In the genomic region with DNA sequence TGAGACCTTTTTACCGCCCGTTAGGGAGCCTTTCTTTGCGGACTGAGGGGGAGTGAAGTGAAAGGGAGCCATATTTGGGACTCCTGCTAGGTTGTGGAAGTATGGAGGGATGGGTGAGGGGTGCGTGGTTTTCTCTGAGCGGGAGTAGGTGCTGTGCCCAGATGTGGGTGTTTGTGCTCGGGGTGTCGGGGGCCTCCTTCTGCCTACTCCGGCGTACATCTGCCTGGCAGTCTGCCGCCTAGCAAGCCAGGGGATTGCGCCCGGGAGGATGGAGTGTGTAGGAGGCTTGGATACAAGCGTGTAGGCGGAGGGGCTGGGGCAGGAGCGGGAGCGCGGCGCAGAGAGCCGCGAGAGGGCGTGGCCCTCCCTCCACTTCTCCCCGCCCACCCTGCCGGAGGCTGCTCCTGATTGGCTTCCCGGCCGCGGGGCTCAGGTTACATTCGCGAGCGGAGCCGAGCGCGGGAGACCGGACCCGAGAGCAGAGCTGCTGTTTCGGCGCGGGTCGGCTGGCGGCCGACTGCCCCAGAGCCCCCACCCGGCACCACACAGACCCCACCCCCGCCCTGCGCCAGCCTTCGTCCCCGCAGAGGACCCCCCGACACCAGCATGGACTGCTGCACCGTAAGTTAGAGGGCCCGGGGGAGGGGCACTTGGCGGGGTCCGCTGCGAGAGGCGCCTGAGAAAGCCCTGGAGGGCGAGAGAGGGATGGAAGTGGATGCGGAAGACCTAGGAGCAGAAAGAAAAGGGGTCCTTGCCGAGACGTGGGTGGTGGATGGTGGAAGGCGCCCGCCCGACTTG, we compare ENCODE assay signal across 8 cellular contexts. TPM values are rescaled to one million over a fixed set of nuclear protein-coding genes. Genes with fewer than 3 reads are reported as not detected.
DNase-seq lines count a peak whose midpoint lies in the region; ATAC-seq and TF ChIP-seq lines count a peak whose summit lies in the region.

A gene (plus strand): TSS at position 464 of the 798 bp plus-strand sequence. CDS start 143 bp downstream, at position 607.

- H3K36me3 Mint-ChIP-seq in activated CD4-positive, alpha-beta memory T cell treated with anti-CD3 and anti-CD28 coated beads, Interleukin-2, amount 10 ng/mL, durations not matched to agents 7 days and 5 days (ENCODE audit: low read depth): no peaks in the 10 kb centered on the region

- H3K27ac Mint-ChIP-seq in activated CD4-positive, alpha-beta memory T cell treated with anti-CD3 and anti-CD28 coated beads, Interleukin-2, amount 10 ng/mL, durations not matched to agents 7 days and 5 days: no peak within 1 kb of the TSS

- peak; percentile 90 for DNase-seq in CD1c-positive myeloid dendritic cell (ENCODE audit: extremely low spot score)
- peak; percentile 74 for DNase-seq in NCI-H748 treated with DMSO at 0.1 percent for 48 hours (lab: John Stamatoyannopoulos, UW)
- peak; percentile 86 for DNase-seq in activated CD4-positive, alpha-beta memory T cell treated with anti-CD3 and anti-CD28 coated beads, Interleukin-2, amount 10 ng/mL, durations not matched to agents 7 days and 5 days
- peak; percentile 91 for DNase-seq in lung (ENCODE audit: low spot score)
- DNase-seq in stimulated activated CD4-positive, alpha-beta T cell treated with anti-CD3 and anti-CD28 coated beads, TNF-alpha, amount 100 ng/mL, for 24 hours (ENCODE audit: low read depth in 3 of 3): peak; percentile 67 to 86 (median 68)

- H3K27me3 ChIP-seq in ectodermal cell (ENCODE audit: control insufficient read depth, insufficient read depth, low read length, poor library complexity, severe bottlenecking) (peaks cover 80% of the 10 kb centered on the region), lung (ENCODE audit: control insufficient read depth, insufficient read depth) (no peaks in the 10 kb centered on the region)

- H3K4me1 Mint-ChIP-seq in activated CD4-positive, alpha-beta memory T cell treated with anti-CD3 and anti-CD28 coated beads, Interleukin-2, amount 10 ng/mL, durations not matched to agents 7 days and 5 days: peaks cover 14% of the 10 kb centered on the region

- peak; percentile 96 for ATAC-seq in GM19438 (IDR thresholded peaks at IDR 0.05; ENCODE audit: low read depth, unreplicated experiment)
- peak; percentile 97 for ATAC-seq in HG03558 (IDR thresholded peaks at IDR 0.05; ENCODE audit: extremely low read depth, unreplicated experiment)
- peak; percentile 99 for ATAC-seq in lung (ENCODE audit: insufficient read depth, low FRiP score)

- no peaks in the 10 kb centered on the region for H3K9me3 Mint-ChIP-seq in activated CD4-positive, alpha-beta memory T cell treated with anti-CD3 and anti-CD28 coated beads, Interleukin-2, amount 10 ng/mL, durations not matched to agents 7 days and 5 days

- H3K27ac ChIP-seq in ectodermal cell (ENCODE audit: insufficient read depth, low read depth, low read length, poor library complexity, severe bottlenecking) (no peak within 1 kb of the TSS), lung (ENCODE audit: low read depth in 1 of 2, low read length in 1 of 2) (peak within 1 kb of the TSS in 1 of 2 donors; percentile 29)

- H3K36me3 ChIP-seq in ectodermal cell (ENCODE audit: control insufficient read depth, insufficient read depth, low read length) (no peaks in the 10 kb centered on the region), lung (ENCODE audit: control insufficient read depth in 2 of 2, insufficient read depth in 2 of 2, low read length in 2 of 2) (no peaks in the 10 kb centered on the region)

- H3K9me3 ChIP-seq in ectodermal cell (ENCODE audit: control insufficient read depth, low read length): no peaks in the 10 kb centered on the region
- H3K9me3 ChIP-seq in lung (ENCODE audit: control insufficient read depth in 2 of 2, insufficient read depth in 1 of 2, low read length in 1 of 2): no peaks in the 10 kb centered on the region

- H3K4me1 ChIP-seq in ectodermal cell (ENCODE audit: control insufficient read depth, insufficient read depth, low read length) (peaks cover 22% of the 10 kb centered on the region), lung (ENCODE audit: control insufficient read depth in 2 of 2, insufficient read depth in 2 of 2, low read length in 2 of 2) (peaks cover 1 to 3% of the 10 kb centered on the region in 2 donors)

- peak within 1 kb of the TSS; percentile 77 for H3K4me3 Mint-ChIP-seq in activated CD4-positive, alpha-beta memory T cell treated with anti-CD3 and anti-CD28 coated beads, Interleukin-2, amount 10 ng/mL, durations not matched to agents 7 days and 5 days

- POLR2A ChIA-PET in activated CD4-positive, alpha-beta memory T cell treated with anti-CD3 and anti-CD28 coated beads, Interleukin-2, amount 10 ng/mL, durations not matched to agents 7 days and 5 days (lab: Charles Lee): interaction anchor here (0.9 to 2.8 kb wide), 3 partner anchors 16 to 66 kb away, joined by 3 to 11 read pairs (median 6); a partner anchor contains a TSS

- TF ChIP-seq CTCF in lung (IDR thresholded peaks at IDR 0.05; ENCODE audit: control extremely low read depth, extremely low read depth): no peak

- 1 to 2% methylated on average over 59 of the region's 59 CpGs for WGBS in ectodermal cell, 2 experiments
- WGBS in lung, 2 donors: 2 to 4% methylated on average over 54 to 59 of the region's 59 CpGs

- peak within 1 kb of the TSS; percentile 53 for H3K4me3 ChIP-seq in ectodermal cell (ENCODE audit: insufficient read depth, low read depth, low read length)
- H3K4me3 ChIP-seq in lung: peak within 1 kb of the TSS; percentile 53

- H3K27me3 Mint-ChIP-seq in activated CD4-positive, alpha-beta memory T cell treated with anti-CD3 and anti-CD28 coated beads, Interleukin-2, amount 10 ng/mL, durations not matched to agents 7 days and 5 days: peaks cover 35% of the 10 kb centered on the region

- CTCF ChIA-PET in activated CD4-positive, alpha-beta memory T cell treated with anti-CD3 and anti-CD28 coated beads, Interleukin-2, amount 10 ng/mL, durations not matched to agents 7 days and 5 days (lab: Charles Lee): interaction anchor here (0.6 to 1.8 kb wide), 7 partner anchors 11 to 1590 kb away, joined by 3 to 6 read pairs (median 4); no protein-coding TSS in a partner anchor

RNA-seq across cellular contexts. Expression of the gene that starts here (rescaled TPM):
- 1 to 10 TPM; 7.3 to 8.4 TPM for total RNA-seq in activated CD4-positive, alpha-beta memory T cell treated with anti-CD3 and anti-CD28 coated beads, Interleukin-2, amount 10 ng/mL, durations not matched to agents 7 days and 5 days
- 24.9 TPM for polyA plus RNA-seq in ectodermal cell (2013, experiment 1 of 4)
- polyA plus RNA-seq in ectodermal cell (2013, experiment 2 of 4): 18.2 TPM
- polyA plus RNA-seq in ectodermal cell (2013, experiment 3 of 4): 18.8 TPM
- polyA plus RNA-seq in ectodermal cell (2013, experiment 4 of 4): 20.1 TPM
- total RNA-seq in lung: 100 to 1,000 TPM in 1 of 2 donors, 10 to 100 TPM in 1; 27.2 to 117 TPM
- polyA plus RNA-seq in lung: 100 to 1,000 TPM in 1 of 2 donors, 10 to 100 TPM in 1; 58.5 to 250 TPM
